ENCODE assay signal across 3 cellular contexts in genomic region chr2:164073758-164074094, GRCh38.
TF ChIP-seq lines count a peak whose summit lies in the region.

No MANE protein-coding gene starts in this region.

TF ChIP-seq in SK-N-SH, 30 proteins besides CTCF, POLR2A, EP300 and RAD21:
- TF ChIP-seq IRF3 (IDR thresholded peaks at IDR 0.05; ENCODE audit: low read depth, low read length) (no peak), ELF1 (IDR thresholded peaks at IDR 0.05) (no peak), FOXM1 (IDR thresholded peaks at IDR 0.05; ENCODE audit: low read depth) (no peak), RXRA (IDR thresholded peaks at IDR 0.05; ENCODE audit: borderline replicate concordance, low read depth) (no peak), PBX3 (IDR thresholded peaks at IDR 0.05) (no peak), GATA2 (CRISPR knock-in tag; IDR thresholded peaks at IDR 0.05) (no peak), GABPA (IDR thresholded peaks at IDR 0.05; ENCODE audit: low read depth) (no peak), RCOR1 (IDR thresholded peaks at IDR 0.05; ENCODE audit: low read length) (no peak)

TF ChIP-seq in SK-N-SH treated with all-trans-retinoic acid at 6 μM for 48 hours, 23 proteins besides CTCF, POLR2A, EP300 and RAD21 (continued from another document):
- TF ChIP-seq, protein P1, sequence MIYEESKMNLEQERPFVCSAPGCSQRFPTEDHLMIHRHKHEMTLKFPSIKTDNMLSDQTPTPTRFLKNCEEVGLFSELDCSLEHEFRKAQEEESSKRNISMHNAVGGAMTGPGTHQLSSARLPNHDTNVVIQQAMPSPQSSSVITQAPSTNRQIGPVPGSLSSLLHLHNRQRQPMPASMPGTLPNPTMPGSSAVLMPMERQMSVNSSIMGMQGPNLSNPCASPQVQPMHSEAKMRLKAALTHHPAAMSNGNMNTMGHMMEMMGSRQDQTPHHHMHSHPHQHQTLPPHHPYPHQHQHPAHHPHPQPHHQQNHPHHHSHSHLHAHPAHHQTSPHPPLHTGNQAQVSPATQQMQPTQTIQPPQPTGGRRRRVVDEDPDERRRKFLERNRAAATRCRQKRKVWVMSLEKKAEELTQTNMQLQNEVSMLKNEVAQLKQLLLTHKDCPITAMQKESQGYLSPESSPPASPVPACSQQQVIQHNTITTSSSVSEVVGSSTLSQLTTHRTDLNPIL (CRISPR knock-in tag; IDR thresholded peaks at IDR 0.05; ENCODE audit: low read depth), result no peak
- TF ChIP-seq ARNTL (CRISPR knock-in tag; IDR thresholded peaks at IDR 0.05; ENCODE audit: borderline replicate concordance, low read depth) (no peak), TOX (CRISPR knock-in tag; IDR thresholded peaks at IDR 0.05; ENCODE audit: borderline replicate concordance) (no peak), PPARA (CRISPR knock-in tag; IDR thresholded peaks at IDR 0.05; ENCODE audit: borderline replicate concordance) (no peak), ZFP30 (CRISPR knock-in tag; IDR thresholded peaks at IDR 0.05) (no peak), ZFP3 (CRISPR knock-in tag; IDR thresholded peaks at IDR 0.05) (no peak), GLIS3 (CRISPR knock-in tag; IDR thresholded peaks at IDR 0.05) (no peak), POU6F1 (CRISPR knock-in tag; IDR thresholded peaks at IDR 0.05; ENCODE audit: borderline replicate concordance, low read depth) (no peak), ZNF565 (CRISPR knock-in tag; conservative IDR thresholded peaks at IDR 0.05; ENCODE audit: low read depth) (no peak), CSDC2 (CRISPR knock-in tag; IDR thresholded peaks at IDR 0.05) (no peak), ZC3H10 (CRISPR knock-in tag; IDR thresholded peaks at IDR 0.05) (no peak), ESRRG (CRISPR knock-in tag; IDR thresholded peaks at IDR 0.05) (no peak), OSR1 (CRISPR knock-in tag; IDR thresholded peaks at IDR 0.05) (no peak)
- TF ChIP-seq, protein P2, sequence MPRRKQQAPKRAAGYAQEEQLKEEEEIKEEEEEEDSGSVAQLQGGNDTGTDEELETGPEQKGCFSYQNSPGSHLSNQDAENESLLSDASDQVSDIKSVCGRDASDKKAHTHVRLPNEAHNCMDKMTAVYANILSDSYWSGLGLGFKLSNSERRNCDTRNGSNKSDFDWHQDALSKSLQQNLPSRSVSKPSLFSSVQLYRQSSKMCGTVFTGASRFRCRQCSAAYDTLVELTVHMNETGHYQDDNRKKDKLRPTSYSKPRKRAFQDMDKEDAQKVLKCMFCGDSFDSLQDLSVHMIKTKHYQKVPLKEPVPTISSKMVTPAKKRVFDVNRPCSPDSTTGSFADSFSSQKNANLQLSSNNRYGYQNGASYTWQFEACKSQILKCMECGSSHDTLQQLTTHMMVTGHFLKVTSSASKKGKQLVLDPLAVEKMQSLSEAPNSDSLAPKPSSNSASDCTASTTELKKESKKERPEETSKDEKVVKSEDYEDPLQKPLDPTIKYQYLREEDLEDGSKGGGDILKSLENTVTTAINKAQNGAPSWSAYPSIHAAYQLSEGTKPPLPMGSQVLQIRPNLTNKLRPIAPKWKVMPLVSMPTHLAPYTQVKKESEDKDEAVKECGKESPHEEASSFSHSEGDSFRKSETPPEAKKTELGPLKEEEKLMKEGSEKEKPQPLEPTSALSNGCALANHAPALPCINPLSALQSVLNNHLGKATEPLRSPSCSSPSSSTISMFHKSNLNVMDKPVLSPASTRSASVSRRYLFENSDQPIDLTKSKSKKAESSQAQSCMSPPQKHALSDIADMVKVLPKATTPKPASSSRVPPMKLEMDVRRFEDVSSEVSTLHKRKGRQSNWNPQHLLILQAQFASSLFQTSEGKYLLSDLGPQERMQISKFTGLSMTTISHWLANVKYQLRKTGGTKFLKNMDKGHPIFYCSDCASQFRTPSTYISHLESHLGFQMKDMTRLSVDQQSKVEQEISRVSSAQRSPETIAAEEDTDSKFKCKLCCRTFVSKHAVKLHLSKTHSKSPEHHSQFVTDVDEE (CRISPR knock-in tag; IDR thresholded peaks at IDR 0.05), result no peak
- TF ChIP-seq, protein P3, sequence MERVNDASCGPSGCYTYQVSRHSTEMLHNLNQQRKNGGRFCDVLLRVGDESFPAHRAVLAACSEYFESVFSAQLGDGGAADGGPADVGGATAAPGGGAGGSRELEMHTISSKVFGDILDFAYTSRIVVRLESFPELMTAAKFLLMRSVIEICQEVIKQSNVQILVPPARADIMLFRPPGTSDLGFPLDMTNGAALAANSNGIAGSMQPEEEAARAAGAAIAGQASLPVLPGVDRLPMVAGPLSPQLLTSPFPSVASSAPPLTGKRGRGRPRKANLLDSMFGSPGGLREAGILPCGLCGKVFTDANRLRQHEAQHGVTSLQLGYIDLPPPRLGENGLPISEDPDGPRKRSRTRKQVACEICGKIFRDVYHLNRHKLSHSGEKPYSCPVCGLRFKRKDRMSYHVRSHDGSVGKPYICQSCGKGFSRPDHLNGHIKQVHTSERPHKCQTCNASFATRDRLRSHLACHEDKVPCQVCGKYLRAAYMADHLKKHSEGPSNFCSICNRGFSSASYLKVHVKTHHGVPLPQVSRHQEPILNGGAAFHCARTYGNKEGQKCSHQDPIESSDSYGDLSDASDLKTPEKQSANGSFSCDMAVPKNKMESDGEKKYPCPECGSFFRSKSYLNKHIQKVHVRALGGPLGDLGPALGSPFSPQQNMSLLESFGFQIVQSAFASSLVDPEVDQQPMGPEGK (CRISPR knock-in tag; IDR thresholded peaks at IDR 0.05; ENCODE audit: borderline replicate concordance), result no peak

TF ChIP-seq in H1, 55 proteins besides CTCF, POLR2A, EP300 and RAD21 (continued from another document):
- TF ChIP-seq KDM5A (IDR thresholded peaks at IDR 0.05; ENCODE audit: low read length) (no peak), SUZ12 (IDR thresholded peaks at IDR 0.05; ENCODE audit: low read length) (no peak)
